15 cellular contexts compared by ENCODE assay signal in the genomic region with DNA sequence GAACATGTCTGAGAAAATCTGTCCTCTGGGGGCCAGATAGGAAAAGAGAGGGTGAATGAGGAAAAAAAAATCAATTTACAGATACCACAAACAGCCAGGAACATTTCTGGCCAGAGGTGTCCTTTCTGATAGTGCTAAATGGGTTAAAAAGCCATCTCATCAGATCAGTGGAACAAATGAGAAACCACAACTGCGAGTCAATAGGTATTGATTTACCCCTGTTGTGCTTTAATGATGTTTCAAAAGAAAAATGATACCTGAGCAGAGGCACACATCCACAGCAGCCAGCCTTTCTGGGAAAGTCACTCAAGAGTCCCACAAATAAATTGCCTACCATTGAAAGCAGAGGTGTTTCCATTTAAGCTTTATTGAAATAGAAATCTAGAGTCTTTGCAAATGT.
"Had no signal": no experiment of that assay in that cellular context is flagged by ENCODE, and none has a peak within 500 bp of the region (broad histone marks: within the 10 kb centered on the region; RNA-seq: fewer than 3 reads in every experiment).

No MANE protein-coding gene starts in this region.

- FAIRE-seq: endometrium had no signal

- H3K4me3 Mint-ChIP-seq: naive thymus-derived CD8-positive, alpha-beta T cell had no signal

- ATAC-seq: gastrocnemius medialis; left lobe of liver; naive thymus-derived CD8-positive, alpha-beta T cell; upper lobe of right lung had no signal

- H3K36me3 Mint-ChIP-seq: naive thymus-derived CD8-positive, alpha-beta T cell had no signal

- H3K9me3 Mint-ChIP-seq: naive thymus-derived CD8-positive, alpha-beta T cell had no signal

- DNase-seq: cortex of kidney; effector memory CD4-positive, alpha-beta T cell; gastrocnemius medialis; islet precursor cell; mammary epithelial cell; mucosa of descending colon; naive thymus-derived CD8-positive, alpha-beta T cell; posterior cingulate gyrus; sigmoid colon; stimulated activated CD4-positive, alpha-beta T cell treated with anti-CD3 and anti-CD28 coated beads, Interleukin-2, amount 100 ng/mL, for 24 hours; stimulated activated CD4-positive, alpha-beta T cell treated with anti-CD3 and anti-CD28 coated beads, Interleukin-4, amount 100 ng/mL, for 4 hours; stimulated activated naive CD4-positive, alpha-beta T cell; upper lobe of right lung had no signal
